Comparison of ENCODE assay signal across 11 cellular contexts in the genomic region with DNA sequence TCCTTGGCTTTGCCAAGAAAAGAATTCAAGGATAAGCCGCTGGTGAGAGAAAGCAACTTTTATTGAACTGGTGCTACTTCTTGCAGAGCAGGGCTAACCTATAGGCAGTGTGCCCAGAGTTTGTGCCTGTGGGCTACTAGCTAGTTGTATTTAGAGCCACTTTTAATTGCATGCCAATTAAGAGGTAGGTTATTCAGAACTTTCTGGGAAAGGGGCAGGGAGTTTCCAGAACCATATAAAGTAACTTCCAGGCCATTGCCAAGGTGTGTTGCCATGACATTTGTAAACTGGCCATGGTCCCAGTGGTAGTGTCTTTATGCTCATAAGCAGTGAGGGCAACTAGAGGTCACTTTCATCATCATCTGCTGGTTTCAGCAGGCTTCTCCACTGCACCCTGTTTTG. TPM values are rescaled to one million over a fixed set of nuclear protein-coding genes. Genes with fewer than 3 reads are reported as not detected.
A peak's percentile ranks its signal among the peaks of the same experiment; 100 is the strongest.
DNase-seq lines count a peak whose midpoint lies in the region; ATAC-seq and TF ChIP-seq lines count a peak whose summit lies in the region.
"Not testable (repeated sequence)": the region's sequence is repeated elsewhere in the genome, so short reads cannot be mapped to it uniquely, and the experiment has no call there.
"Had no signal": no experiment of that assay in that cellular context is flagged by ENCODE, and none has a peak within 500 bp of the region (broad histone marks: within the 10 kb centered on the region; RNA-seq: fewer than 3 reads in every experiment).

No MANE protein-coding gene starts in this region.

- not testable (repeated sequence) for H3K27me3 ChIP-seq in MG63; prostate gland (replicated peaks; ENCODE audit: insufficient read depth)

- TF ChIP-seq POLR2A in prostate gland (IDR thresholded peaks at IDR 0.05), result not testable (repeated sequence)

- DNase-seq in C1 segment of cervical spinal cord (lab: John Stamatoyannopoulos, UW) (peak in 8 of 14 donors; percentile 0 to 39 (median 26)), MG63 (peak; percentile 52), epithelial cell of proximal tubule (ENCODE audit: low read depth) (peak; percentile 38), hippocampal formation (lab: John Stamatoyannopoulos, UW) (peak; percentile 2 to 14), prostate gland (ENCODE audit: low spot score) (peak; percentile 19)
- not testable (repeated sequence) for DNase-seq in activated naive CD4-positive, alpha-beta T cell treated with anti-CD3 and anti-CD28 coated beads for 36 hours; mucosa of descending colon

- ATAC-seq in mucosa of descending colon, result peak; percentile 88

- not testable (repeated sequence) for TF ChIP-seq CTCF in brain (conservative IDR thresholded peaks at IDR 0.05); epithelial cell of proximal tubule (conservative IDR thresholded peaks at IDR 0.05; ENCODE audit: low read depth, low read length); mucosa of descending colon (IDR thresholded peaks at IDR 0.05); prostate gland (IDR thresholded peaks at IDR 0.05)

- H3K4me3 ChIP-seq in MG63; epithelial cell of proximal tubule (ENCODE audit: low read depth, low read length); mucosa of descending colon; prostate gland: not testable (repeated sequence)

- WGBS in prostate gland, result 56% methylated on average over 1 of the region's 1 CpG

- H3K9me3 ChIP-seq in MG63, mucosa of descending colon, prostate gland: not testable (repeated sequence)

- peak overlapping the region; percentile 21 for H3K27ac Mint-ChIP-seq in activated naive CD4-positive, alpha-beta T cell treated with anti-CD3 and anti-CD28 coated beads for 36 hours
- H3K27ac Mint-ChIP-seq in brain, result peak overlapping the region in 4 of 5 experiments; percentile 82 to 97 (median 90)

- H3K27ac ChIP-seq in prostate gland, result not testable (repeated sequence)

- not testable (repeated sequence) for H3K27me3 Mint-ChIP-seq in activated naive CD4-positive, alpha-beta T cell treated with anti-CD3 and anti-CD28 coated beads for 36 hours (ENCODE audit: low read depth); brain

- not testable (repeated sequence) for H3K36me3 ChIP-seq in MG63; mucosa of descending colon (ENCODE audit: low read depth); prostate gland

- not testable (repeated sequence) for H3K4me3 Mint-ChIP-seq in activated naive CD4-positive, alpha-beta T cell treated with anti-CD3 and anti-CD28 coated beads for 36 hours
- peak overlapping the region in 2 of 5 experiments; percentile 32 to 77 for H3K4me3 Mint-ChIP-seq in brain

- CTCF ChIA-PET in activated naive CD4-positive, alpha-beta T cell treated with anti-CD3 and anti-CD28 coated beads for 36 hours (lab: Charles Lee), result not testable (repeated sequence)

- not testable (repeated sequence) for H3K9me3 Mint-ChIP-seq in activated naive CD4-positive, alpha-beta T cell treated with anti-CD3 and anti-CD28 coated beads for 36 hours; brain

- intact Hi-C loops in activated naive CD4-positive, alpha-beta T cell treated with anti-CD3 and anti-CD28 coated beads for 36 hours (cut with micrococcal nuclease); mucosa of descending colon (cut with DNase I, micrococcal nuclease); prostate gland (cut with DNase I): not testable (repeated sequence)

- H3K4me1 ChIP-seq in mucosa of descending colon (ENCODE audit: low read depth); prostate gland (replicated peaks): not testable (repeated sequence)

- H3K36me3 Mint-ChIP-seq in activated naive CD4-positive, alpha-beta T cell treated with anti-CD3 and anti-CD28 coated beads for 36 hours (ENCODE audit: low read depth), result peaks cover 22% of the 10 kb centered on the region
- peaks cover 44% of the 10 kb centered on the region for H3K36me3 Mint-ChIP-seq in brain

- H3K4me1 Mint-ChIP-seq in activated naive CD4-positive, alpha-beta T cell treated with anti-CD3 and anti-CD28 coated beads for 36 hours (ENCODE audit: low read depth), result peaks cover 67% of the 10 kb centered on the region
- not testable (repeated sequence) for H3K4me1 Mint-ChIP-seq in brain

RNA-seq across cellular contexts. Expression of a gene that starts 50.2 kb away (rescaled TPM):
- total RNA-seq in MG63 (2014; rRNA removed; shearing (Covaris generic); ENCODE audit: low replicate concordance), result not detected in 2 replicates
- total RNA-seq in activated naive CD4-positive, alpha-beta T cell treated with anti-CD3 and anti-CD28 coated beads for 36 hours, result under 1 TPM; 0.10 to 0.12 TPM
- polyA plus RNA-seq in brain (ENCODE audit: insufficient read depth, low read depth, low replicate concordance), result not detected
- total RNA-seq in epithelial cell of proximal tubule (not detected in 2 replicates), mucosa of descending colon (under 1 TPM; 0.09 to 0.19 (median 0.12) TPM), prostate gland (not detected)
- total RNA-seq: PC-9 had no signal
- polyA plus RNA-seq: A549; CD4-positive, CD25-positive, alpha-beta regulatory T cell had no signal
